In genomic region chr1:219526074-219526473, GRCh38 we compare ENCODE assay signal across 6 cellular contexts.
"Had no signal": no experiment of that assay in that cellular context is flagged by ENCODE, and none has a peak within 500 bp of the region (broad histone marks: within the 10 kb centered on the region; RNA-seq: fewer than 3 reads in every experiment).

No MANE protein-coding gene starts in this region.

- H3K4me3 Mint-ChIP-seq: GM23338, H9 had no signal

- ATAC-seq: GM23338, K562 had no signal

- H3K27ac Mint-ChIP-seq: GM23338, H9 had no signal

- DNase-seq: H9, HCEC 1CT, IMR-90, KG1 had no signal
